25 cellular contexts compared by ENCODE assay signal in the genomic region with DNA sequence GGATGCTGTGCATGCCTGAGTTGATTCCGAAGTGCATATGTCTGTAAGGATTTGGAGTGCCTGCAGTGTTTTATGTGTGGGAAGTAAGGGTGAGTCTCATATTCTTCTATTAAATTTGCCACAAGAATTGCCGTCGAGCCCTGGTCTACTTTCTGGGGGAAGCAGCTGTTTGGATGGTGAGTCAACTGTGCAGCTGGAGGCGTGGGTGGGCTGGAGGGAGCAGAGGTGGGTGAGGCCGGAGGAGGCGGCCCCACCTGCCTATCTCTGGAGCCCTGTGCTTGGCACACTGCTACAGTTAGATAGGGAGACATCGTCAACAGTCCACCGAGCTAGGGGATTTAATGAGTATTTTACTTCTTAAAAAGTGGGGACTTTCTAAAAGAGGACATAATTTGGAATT. TPM values are rescaled to one million over a fixed set of nuclear protein-coding genes. Genes with fewer than 3 reads are reported as not detected.
DNase-seq lines count a peak whose midpoint lies in the region; TF ChIP-seq lines count a peak whose summit lies in the region.
"Had no signal": no experiment of that assay in that cellular context is flagged by ENCODE, and none has a peak within 500 bp of the region (broad histone marks: within the 10 kb centered on the region; RNA-seq: fewer than 3 reads in every experiment).

No MANE protein-coding gene starts in this region.

- H3K4me1 ChIP-seq in BLaER1, result peaks cover 79% of the 10 kb centered on the region
- H3K4me1 ChIP-seq in endodermal cell (ENCODE audit: control insufficient read depth, insufficient read depth, low read length), result no peaks in the 10 kb centered on the region
- H3K4me1 ChIP-seq: uterus had no signal

- H3K27me3 ChIP-seq in BLaER1 (no peaks in the 10 kb centered on the region), endodermal cell (ENCODE audit: control insufficient read depth, insufficient read depth, low read length, poor library complexity, severe bottlenecking) (no peaks in the 10 kb centered on the region)
- H3K27me3 ChIP-seq: BE2C, esophagus squamous epithelium, hepatocyte, SJSA1, testis, uterus had no signal

- H3K36me3 ChIP-seq in BLaER1, result peaks cover 81% of the 10 kb centered on the region
- peaks cover 10% of the 10 kb centered on the region for H3K36me3 ChIP-seq in endodermal cell (ENCODE audit: control insufficient read depth, insufficient read depth, low read length)
- H3K36me3 ChIP-seq: uterus had no signal

- H3K9me3 Mint-ChIP-seq in endodermal cell (peaks cover 4% of the 10 kb centered on the region), osteocyte (ENCODE audit: unreplicated experiment) (no peaks in the 10 kb centered on the region)
- H3K9me3 Mint-ChIP-seq: activated T-cell treated with anti-CD3 and anti-CD28 coated beads, Interleukin-2, amount 50 U/mL, for 72 hours; natural killer cell treated with Interleukin-12 subunit alpha and Interleukin-12 subunit beta and Interleukin-15 and Interleukin-18, amount 100 ng/mL, for 72 hours had no signal

- H3K4me3 ChIP-seq in BLaER1 (peak overlapping the region; percentile 24; the same call in 1 of the 2 replicates), endodermal cell (ENCODE audit: low read length) (no peak overlapping the region)
- H3K4me3 ChIP-seq: esophagus squamous epithelium, hepatocyte, lung, SJSA1, testis, uterus had no signal

- DNase-seq in LHCN-M2 (ENCODE audit: low read depth), result peak; percentile 65
- peak; percentile 25 for DNase-seq in endodermal cell
- DNase-seq in osteocyte (ENCODE audit: extremely low spot score, unreplicated experiment), result no peak
- DNase-seq in stimulated activated CD4-positive, alpha-beta T cell treated with anti-CD3 and anti-CD28 coated beads, Interleukin-12 subunit alpha, Interleukin-12 subunit beta, amount 100 ng/mL, for 4 hours, result no peak
- no peak for DNase-seq in activated CD4-positive, alpha-beta T cell treated with anti-CD3 and anti-CD28 coated beads for 4 hours
- no peak for DNase-seq in T1000 (lab: John Stamatoyannopoulos, UW)
- DNase-seq: activated CD4-positive, alpha-beta T cell treated with anti-CD3 and anti-CD28 coated beads, Interleukin-2, amount 50 U/mL, for 1 hour; activated CD8-positive, alpha-beta memory T cell treated with anti-CD3 and anti-CD28 coated beads, Interleukin-2, amount 10 ng/mL, durations not matched to agents 7 days and 5 days; activated T-cell treated with anti-CD3 and anti-CD28 coated beads, Interleukin-2, amount 50 U/mL, for 72 hours; BE2C; DMS53; esophagus squamous epithelium; HCEC 1CT; NCI-H2107; small intestine; stimulated activated CD4-positive, alpha-beta T cell treated with anti-CD3 and anti-CD28 coated beads, Interleukin-1b, Interleukin-23, amount 100 ng/mL, for 48 hours; stimulated activated naive CD8-positive, alpha-beta T cell treated with anti-CD3 and anti-CD28 coated beads, Interleukin-15, Interleukin-2, amounts not matched to agents 100 U/mL and 50 U/mL, for 24 hours; testis; uterus had no signal

- H3K27me3 Mint-ChIP-seq in endodermal cell (ENCODE audit: insufficient read depth) (no peaks in the 10 kb centered on the region), osteocyte (ENCODE audit: unreplicated experiment) (no peaks in the 10 kb centered on the region)
- H3K27me3 Mint-ChIP-seq: activated CD8-positive, alpha-beta memory T cell treated with anti-CD3 and anti-CD28 coated beads, Interleukin-2, amount 10 ng/mL, durations not matched to agents 7 days and 5 days; natural killer cell treated with Interleukin-12 subunit alpha and Interleukin-12 subunit beta and Interleukin-15 and Interleukin-18, amount 100 ng/mL, for 72 hours had no signal

- peak overlapping the region; percentile 83 for H3K4me2 ChIP-seq in BLaER1
- H3K4me2 ChIP-seq: hepatocyte had no signal

- TF ChIP-seq CTCF in endodermal cell (conservative IDR thresholded peaks at IDR 0.05), result no peak
- TF ChIP-seq CTCF in osteocyte (IDR thresholded peaks at IDR 0.05), result no peak

- H3K27ac Mint-ChIP-seq in endodermal cell (no peak overlapping the region), osteocyte (ENCODE audit: unreplicated experiment) (peak overlapping the region; percentile 42)
- H3K27ac Mint-ChIP-seq: activated CD8-positive, alpha-beta memory T cell treated with anti-CD3 and anti-CD28 coated beads, Interleukin-2, amount 10 ng/mL, durations not matched to agents 7 days and 5 days; activated T-cell treated with anti-CD3 and anti-CD28 coated beads, Interleukin-2, amount 50 U/mL, for 72 hours; natural killer cell treated with Interleukin-12 subunit alpha and Interleukin-12 subunit beta and Interleukin-15 and Interleukin-18, amount 100 ng/mL, for 72 hours; WTC11 had no signal

- H3K36me3 Mint-ChIP-seq in endodermal cell (ENCODE audit: low read depth), result peaks cover 30% of the 10 kb centered on the region
- H3K36me3 Mint-ChIP-seq in osteocyte (ENCODE audit: unreplicated experiment), result peaks cover 25% of the 10 kb centered on the region
- H3K36me3 Mint-ChIP-seq: natural killer cell treated with Interleukin-12 subunit alpha and Interleukin-12 subunit beta and Interleukin-15 and Interleukin-18, amount 100 ng/mL, for 72 hours had no signal

- H3K9me3 ChIP-seq in BLaER1 (no peaks in the 10 kb centered on the region), endodermal cell (ENCODE audit: control insufficient read depth, low read length) (peaks cover 3% of the 10 kb centered on the region)
- H3K9me3 ChIP-seq: BE2C, esophagus squamous epithelium, testis, uterus had no signal

- H3K4me3 Mint-ChIP-seq in endodermal cell (no peak overlapping the region), osteocyte (ENCODE audit: unreplicated experiment) (no peak overlapping the region)
- H3K4me3 Mint-ChIP-seq: activated CD8-positive, alpha-beta memory T cell treated with anti-CD3 and anti-CD28 coated beads, Interleukin-2, amount 10 ng/mL, durations not matched to agents 7 days and 5 days; activated T-cell treated with anti-CD3 and anti-CD28 coated beads, Interleukin-2, amount 50 U/mL, for 72 hours; natural killer cell treated with Interleukin-12 subunit alpha and Interleukin-12 subunit beta and Interleukin-15 and Interleukin-18, amount 100 ng/mL, for 72 hours; WTC11 had no signal

- H3K9ac ChIP-seq in BLaER1 (peak overlapping the region; percentile 52; the same call in 1 of the 2 replicates), endodermal cell (ENCODE audit: extremely low read depth, low read length, poor library complexity, severe bottlenecking) (no peak overlapping the region)

- H3K4me1 Mint-ChIP-seq in endodermal cell, result peaks cover 7% of the 10 kb centered on the region
- H3K4me1 Mint-ChIP-seq in osteocyte (ENCODE audit: unreplicated experiment), result peaks cover 46% of the 10 kb centered on the region

- H3K27ac ChIP-seq in BLaER1 (peak overlapping the region; percentile 62), endodermal cell (ENCODE audit: low read depth, low read length) (no peak overlapping the region)
- H3K27ac ChIP-seq: esophagus squamous epithelium, hepatocyte, SJSA1, testis had no signal

- 90 to 92% methylated on average over 4 to 8 of the region's 8 CpGs for WGBS in endodermal cell (ENCODE audit: insufficient coverage in 1 of 2, insufficient read length in 1 of 2), 2 experiments

- H4K20me1 ChIP-seq in BLaER1, result peaks cover 99% of the 10 kb centered on the region

RNA-seq across cellular contexts. Expression of gene GLRX5, which starts 9.7 kb away (rescaled TPM):
- total RNA-seq in LHCN-M2 (2014; rRNA removed) (39.9 and 46.9 TPM in 2 replicates), endodermal cell (10 to 100 TPM; 62.4 to 63.4 TPM), osteocyte (53.1 and 55.1 TPM in 2 replicates)
- polyA plus RNA-seq in LHCN-M2 (2012), result 37.3 TPM
- 73.3 TPM for polyA plus RNA-seq in endodermal cell (2013, experiment 1 of 2)
- polyA plus RNA-seq in endodermal cell (2013, experiment 2 of 2), result 69.6 TPM

RNA-seq across cellular contexts. Expression of gene SYNE3, which starts 28.1 kb away (rescaled TPM):
- 8.4 and 12.5 TPM in 2 replicates for total RNA-seq in LHCN-M2 (2014; rRNA removed)
- 3.2 TPM for polyA plus RNA-seq in LHCN-M2 (2012)
- 1 to 10 TPM; 1.0 to 5.2 TPM for total RNA-seq in endodermal cell
- 0.61 TPM for polyA plus RNA-seq in endodermal cell (2013, experiment 1 of 2)
- polyA plus RNA-seq in endodermal cell (2013, experiment 2 of 2), result 0.87 TPM
- total RNA-seq in osteocyte, result 105 and 114 TPM in 2 replicates

Comparison
In these comparisons a context has a peak if more than half of its experiments do, and no peak if none do; other contexts are left out.
1. DNase-seq: peak in LHCN-M2 (single experiment) and endodermal cell (single experiment); none in osteocyte (single experiment), stimulated activated CD4-positive, alpha-beta T cell treated with anti-CD3 and anti-CD28 coated beads, Interleukin-12 subunit alpha, Interleukin-12 subunit beta, amount 100 ng/mL, for 4 hours (single experiment), activated CD4-positive, alpha-beta T cell treated with anti-CD3 and anti-CD28 coated beads for 4 hours (0 of 2) and T1000 (single experiment).